In genomic region chr2:200795044-200795443, GRCh38 we compare ENCODE assay signal across 13 cellular contexts. TPM values are rescaled to one million over a fixed set of nuclear protein-coding genes. Genes with fewer than 3 reads are reported as not detected.
DNase-seq lines count a peak whose midpoint lies in the region; ATAC-seq and TF ChIP-seq lines count a peak whose summit lies in the region.
"Had no signal": no experiment of that assay in that cellular context is flagged by ENCODE, and none has a peak within 500 bp of the region (broad histone marks: within the 10 kb centered on the region; RNA-seq: fewer than 3 reads in every experiment).

No MANE protein-coding gene starts in this region.

- CTCF ChIA-PET in RWPE1 (lab: Yijun Ruan, JAX) = no interaction called here

- POLR2A ChIA-PET in RWPE1 (lab: Yijun Ruan, JAX; ENCODE audit: low non-redundant PET) = interaction anchor here (1.0 kb wide), 1 partner anchor 16 kb away, joined by 4 read pairs; no protein-coding TSS in a partner anchor

- ATAC-seq in GM18519 (IDR thresholded peaks at IDR 0.05; ENCODE audit: low FRiP score, unreplicated experiment) = no peak
- ATAC-seq: stimulated activated naive B cell treated with anti-CD40 and anti-IgM and Interleukin-4, amounts not matched to agents 10 μg/mL and 1 μg/mL and 100 μg/mL, for 72 hours had no signal

- H3K27me3 ChIP-seq in ovary (no peaks in the 10 kb centered on the region), SJCRH30 (peaks cover 5% of the 10 kb centered on the region; the same call in 1 of the 2 replicates)

- intact Hi-C loops in ovary (cut with DNase I) = loop anchor here in 1 of 4 donors (10.0 kb wide), 1 partner anchor 50 kb away; no protein-coding TSS in a partner anchor
- intact Hi-C loops in posterior vena cava (cut with DNase I) = no loop called here

- DNase-seq in HCEC 1CT (peak; percentile 43), RWPE1 (ENCODE audit: low spot score) (peak; percentile 28), fibroblast of villous mesenchyme (ENCODE audit: low read depth) (peak; percentile 90), ovary (peak; percentile 33 to 74 (median 66)), NCI-H82 treated with DMSO at 0.1 percent for 48 hours (lab: John Stamatoyannopoulos, UW; ENCODE audit: unreplicated experiment) (no peak), posterior vena cava (ENCODE audit: low spot score) (no peak), SJCRH30 (no peak)
- DNase-seq: activated CD4-positive, alpha-beta T cell treated with anti-CD3 and anti-CD28 coated beads for 48 hours; NCI-H1048; NCI-H69; stimulated activated naive B cell treated with anti-CD40 and anti-IgM and Interleukin-4, amounts not matched to agents 10 μg/mL and 1 μg/mL and 100 μg/mL, for 72 hours had no signal

- H3K27ac ChIP-seq in RWPE1 = peak overlapping the region; percentile 53
- H3K27ac ChIP-seq in ovary = peak overlapping the region in 1 of 2 donors; percentile 4
- H3K27ac ChIP-seq in SJCRH30 = no peak overlapping the region
- H3K27ac ChIP-seq: C4-2B had no signal

- H3K4me1 ChIP-seq in ovary (ENCODE audit: insufficient read depth) = peaks cover 5% of the 10 kb centered on the region
- H3K4me1 ChIP-seq in SJCRH30 = peaks cover 6% of the 10 kb centered on the region

- TF ChIP-seq CTCF in RWPE1 (conservative IDR thresholded peaks at IDR 0.05; ENCODE audit: low read depth) (no peak), fibroblast of villous mesenchyme (IDR thresholded peaks at IDR 0.05; ENCODE audit: insufficient read depth, low read depth, low read length) (no peak), ovary (IDR thresholded peaks at IDR 0.05) (no peak)

- H3K4me3 ChIP-seq in fibroblast of villous mesenchyme (ENCODE audit: low read depth, low read length) (no peak overlapping the region), ovary (no peak overlapping the region), SJCRH30 (no peak overlapping the region)

- peak; percentile 13 for TF ChIP-seq EP300 in ovary (IDR thresholded peaks at IDR 0.05)

- no peaks in the 10 kb centered on the region for H3K9me3 ChIP-seq in ovary
- H3K9me3 ChIP-seq in SJCRH30 (replicated peaks) = no peaks in the 10 kb centered on the region

- TF ChIP-seq POLR2A in ovary (IDR thresholded peaks at IDR 0.05) = no peak

- H3K36me3 ChIP-seq in ovary (no peaks in the 10 kb centered on the region), SJCRH30 (no peaks in the 10 kb centered on the region)

- WGBS in ovary, 3 donors = 47 to 58% (median 56%) methylated on average over 8 of the region's 8 CpGs

RNA-seq across cellular contexts. Expression of gene BZW1, which starts 16.7 kb away (rescaled TPM):
- total RNA-seq in fibroblast of villous mesenchyme = 528 and 662 TPM in 2 replicates
- total RNA-seq in ovary = 100 to 1,000 TPM; 104 to 278 (median 156) TPM
- polyA plus RNA-seq in ovary = 100 to 1,000 TPM in 1 of 2 donors, 10 to 100 TPM in 1; 47.0 to 119 TPM
- total RNA-seq in posterior vena cava = 100 to 1,000 TPM; 211 to 220 TPM
- 448 and 478 TPM in 2 replicates for total RNA-seq in SJCRH30 (2014; rRNA removed; shearing (Covaris generic))

Comparison
In these comparisons a context has a peak if more than half of its experiments do, and no peak if none do; other contexts are left out.
1. DNase-seq: peak in HCEC 1CT (single experiment), RWPE1 (single experiment), fibroblast of villous mesenchyme (single experiment) and ovary (5 of 5); none in NCI-H82 treated with DMSO at 0.1 percent for 48 hours (single experiment), posterior vena cava (single experiment) and SJCRH30 (0 of 2).